Comparison of ENCODE assay signal across 8 cellular contexts in the genomic region with DNA sequence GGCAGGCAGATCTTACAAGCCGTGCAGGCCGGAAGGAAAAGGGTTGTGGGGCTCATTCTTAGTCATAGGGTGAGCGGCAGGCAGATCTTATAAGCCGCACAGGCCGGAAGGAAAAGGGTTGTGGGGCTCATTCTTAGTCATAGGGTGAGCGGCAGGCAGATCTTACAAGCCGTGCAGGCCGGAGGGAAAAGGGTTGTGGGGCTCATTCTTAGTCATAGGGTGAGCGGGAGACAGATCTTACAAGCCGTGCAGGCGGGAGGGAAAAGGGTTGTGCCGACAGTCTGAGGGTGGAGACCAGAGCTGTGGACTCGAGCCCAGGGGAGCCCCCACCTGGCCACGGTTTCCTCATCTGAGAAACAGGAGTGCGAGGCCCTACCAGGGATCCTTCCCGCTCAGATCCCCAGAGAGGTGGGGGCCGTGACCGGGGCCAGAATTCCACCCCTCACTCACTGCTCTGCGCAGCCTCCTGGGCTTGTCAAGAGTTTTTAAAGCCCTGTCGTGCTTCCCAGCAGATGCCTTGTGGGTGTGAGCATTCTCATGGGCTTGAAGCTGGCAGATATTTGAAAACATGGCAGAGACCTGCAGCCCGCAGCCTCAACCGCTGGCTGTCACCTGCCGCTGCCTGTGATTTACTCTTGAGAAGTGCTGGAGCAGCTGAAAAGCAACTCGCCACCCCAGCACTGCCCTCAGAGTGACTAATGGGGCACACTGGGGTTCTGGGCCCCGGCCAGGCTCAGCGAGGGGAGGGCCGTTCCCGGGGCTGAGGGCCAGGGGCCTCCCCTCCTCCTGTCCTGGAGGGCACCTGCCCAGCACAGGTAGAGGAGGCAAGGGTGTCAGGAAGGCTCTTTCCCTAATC. TPM values are rescaled to one million over a fixed set of nuclear protein-coding genes. Genes with fewer than 3 reads are reported as not detected.
DNase-seq lines count a peak whose midpoint lies in the region; ATAC-seq and TF ChIP-seq lines count a peak whose summit lies in the region.

No MANE protein-coding gene starts in this region.

- H3K9me3 Mint-ChIP-seq in CD4-positive, CD25-positive, alpha-beta regulatory T cell, result no peaks in the 10 kb centered on the region
- H3K9me3 Mint-ChIP-seq in activated CD4-positive, alpha-beta T cell treated with anti-CD3 and anti-CD28 coated beads for 36 hours (ENCODE audit: low read depth), result no peaks in the 10 kb centered on the region
- no peaks in the 10 kb centered on the region for H3K9me3 Mint-ChIP-seq in dendritic cell treated with granulocyte-macrophage colony-stimulating factor and Interleukin-4, amounts not matched to agents 40 ng/mL and 50 ng/mL, for 4 days

- peak overlapping the region; percentile 75 for H3K4me3 ChIP-seq in CD4-positive, CD25-positive, alpha-beta regulatory T cell (ENCODE audit: low read depth, low read length)
- peak overlapping the region; percentile 31 to 32 for H3K4me3 ChIP-seq in neutrophil (ENCODE audit: low read depth in 1 of 2, low read length in 1 of 2)
- peak overlapping the region in 2 of 4 donors; percentile 15 to 26 for H3K4me3 ChIP-seq in upper lobe of left lung

- CTCF ChIA-PET in activated CD4-positive, alpha-beta T cell treated with anti-CD3 and anti-CD28 coated beads for 36 hours (lab: Charles Lee), result interaction anchor here (1.0 to 1.9 kb wide), 2 partner anchors 37 to 51 kb away, joined by 4 to 8 read pairs; no protein-coding TSS in a partner anchor

- no peaks in the 10 kb centered on the region for H3K27me3 Mint-ChIP-seq in CD4-positive, CD25-positive, alpha-beta regulatory T cell
- H3K27me3 Mint-ChIP-seq in activated CD4-positive, alpha-beta T cell treated with anti-CD3 and anti-CD28 coated beads for 36 hours, result peaks cover 3% of the 10 kb centered on the region
- H3K27me3 Mint-ChIP-seq in dendritic cell treated with granulocyte-macrophage colony-stimulating factor and Interleukin-4, amounts not matched to agents 40 ng/mL and 50 ng/mL, for 4 days, result peaks cover 24% of the 10 kb centered on the region

- ATAC-seq in CD4-positive, CD25-positive, alpha-beta regulatory T cell (ENCODE audit: low read depth in 2 of 2), result peak; percentile 79 to 81
- ATAC-seq in GM21529 (IDR thresholded peaks at IDR 0.05; ENCODE audit: unreplicated experiment) (peak; percentile 80), upper lobe of left lung (ENCODE audit: low FRiP score in 2 of 2) (peak in 1 of 2 donors; percentile 61)
- peak; percentile 86 for ATAC-seq in activated CD4-positive, alpha-beta T cell treated with anti-CD3 and anti-CD28 coated beads for 36 hours

- TF ChIP-seq POLR2A in upper lobe of left lung (IDR thresholded peaks at IDR 0.05), result peak in 1 of 4 donors; percentile 22

- H3K36me3 ChIP-seq in CD4-positive, CD25-positive, alpha-beta regulatory T cell (ENCODE audit: control insufficient read depth, insufficient read depth, low read length), result no peaks in the 10 kb centered on the region
- H3K36me3 ChIP-seq in neutrophil (no peaks in the 10 kb centered on the region), upper lobe of left lung (no peaks in the 10 kb centered on the region)

- H3K27ac Mint-ChIP-seq in CD4-positive, CD25-positive, alpha-beta regulatory T cell, result peak overlapping the region; percentile 89 to 100 (median 96)
- peak overlapping the region; percentile 89 for H3K27ac Mint-ChIP-seq in activated CD4-positive, alpha-beta T cell treated with anti-CD3 and anti-CD28 coated beads for 36 hours
- H3K27ac Mint-ChIP-seq in dendritic cell treated with granulocyte-macrophage colony-stimulating factor and Interleukin-4, amounts not matched to agents 40 ng/mL and 50 ng/mL, for 4 days, result peak overlapping the region; percentile 79

- H3K4me3 Mint-ChIP-seq in CD4-positive, CD25-positive, alpha-beta regulatory T cell, result peak overlapping the region; percentile 76 to 88 (median 83)
- H3K4me3 Mint-ChIP-seq in activated CD4-positive, alpha-beta T cell treated with anti-CD3 and anti-CD28 coated beads for 36 hours, result peak overlapping the region; percentile 58
- peak overlapping the region; percentile 35 for H3K4me3 Mint-ChIP-seq in dendritic cell treated with granulocyte-macrophage colony-stimulating factor and Interleukin-4, amounts not matched to agents 40 ng/mL and 50 ng/mL, for 4 days

- H3K27me3 ChIP-seq in CD4-positive, CD25-positive, alpha-beta regulatory T cell (ENCODE audit: control insufficient read depth, insufficient read depth, low read length), result no peaks in the 10 kb centered on the region
- H3K27me3 ChIP-seq in neutrophil (no peaks in the 10 kb centered on the region), upper lobe of left lung (peaks cover 0 to 4% (median 0%) of the 10 kb centered on the region in 4 donors)

- TF ChIP-seq CTCF in neutrophil (IDR thresholded peaks at IDR 0.05), result no peak
- no peak for TF ChIP-seq CTCF in upper lobe of left lung (IDR thresholded peaks at IDR 0.05)

- no peaks in the 10 kb centered on the region for H3K9me3 ChIP-seq in CD4-positive, CD25-positive, alpha-beta regulatory T cell (ENCODE audit: control insufficient read depth in 2 of 2, low read length in 2 of 2)
- no peaks in the 10 kb centered on the region for H3K9me3 ChIP-seq in neutrophil
- H3K9me3 ChIP-seq in upper lobe of left lung, result no peaks in the 10 kb centered on the region

- peak; percentile 71 to 97 (median 88) for DNase-seq in CD4-positive, CD25-positive, alpha-beta regulatory T cell
- DNase-seq in KG1 (lab: John Stamatoyannopoulos, UW) (peak; percentile 96), upper lobe of left lung (peak in 1 of 2 donors; percentile 48), C1 segment of cervical spinal cord (lab: John Stamatoyannopoulos, UW) (no peak)
- peak; percentile 90 for DNase-seq in activated CD4-positive, alpha-beta T cell treated with anti-CD3 and anti-CD28 coated beads for 36 hours

- peaks cover 11 to 61% (median 19%) of the 10 kb centered on the region in 4 donors for H3K4me1 Mint-ChIP-seq in CD4-positive, CD25-positive, alpha-beta regulatory T cell
- H3K4me1 Mint-ChIP-seq in activated CD4-positive, alpha-beta T cell treated with anti-CD3 and anti-CD28 coated beads for 36 hours, result peaks cover 52% of the 10 kb centered on the region
- peaks cover 28% of the 10 kb centered on the region for H3K4me1 Mint-ChIP-seq in dendritic cell treated with granulocyte-macrophage colony-stimulating factor and Interleukin-4, amounts not matched to agents 40 ng/mL and 50 ng/mL, for 4 days (ENCODE audit: low read depth)

- peaks cover 5% of the 10 kb centered on the region for H3K36me3 Mint-ChIP-seq in CD4-positive, CD25-positive, alpha-beta regulatory T cell
- H3K36me3 Mint-ChIP-seq in activated CD4-positive, alpha-beta T cell treated with anti-CD3 and anti-CD28 coated beads for 36 hours (ENCODE audit: low read depth), result no peaks in the 10 kb centered on the region
- H3K36me3 Mint-ChIP-seq in dendritic cell treated with granulocyte-macrophage colony-stimulating factor and Interleukin-4, amounts not matched to agents 40 ng/mL and 50 ng/mL, for 4 days (ENCODE audit: low read depth), result no peaks in the 10 kb centered on the region

- POLR2A ChIA-PET in activated CD4-positive, alpha-beta T cell treated with anti-CD3 and anti-CD28 coated beads for 36 hours (lab: Charles Lee), result interaction anchor here (0.7 to 0.9 kb wide), 2 partner anchors 24 to 37 kb away, joined by 3 read pairs; no protein-coding TSS in a partner anchor

- WGBS in upper lobe of left lung, 2 donors, result 42 to 56% methylated on average over 18 to 23 of the region's 28 CpGs

- TF ChIP-seq EP300 in upper lobe of left lung (IDR thresholded peaks at IDR 0.05), result no peak

- intact Hi-C loops in activated CD4-positive, alpha-beta T cell treated with anti-CD3 and anti-CD28 coated beads for 36 hours (cut with DNase I, micrococcal nuclease), result loop anchor here (1.0 to 5.0 kb wide), 11 partner anchors 19 to 438 kb away; a partner anchor contains a TSS
- intact Hi-C loops in dendritic cell treated with granulocyte-macrophage colony-stimulating factor and Interleukin-4, amounts not matched to agents 40 ng/mL and 50 ng/mL, for 4 days (cut with micrococcal nuclease), result no loop called here

- H3K4me1 ChIP-seq in CD4-positive, CD25-positive, alpha-beta regulatory T cell (ENCODE audit: control insufficient read depth, insufficient read depth, low read length, poor library complexity, severe bottlenecking), result peaks cover 51% of the 10 kb centered on the region
- H3K4me1 ChIP-seq in neutrophil (ENCODE audit: control insufficient read depth in 1 of 2, insufficient read depth in 1 of 2, low read depth in 1 of 2, low read length in 1 of 2), result peaks cover 29 to 33% of the 10 kb centered on the region in 2 experiments
- H3K4me1 ChIP-seq in upper lobe of left lung, result peaks cover 10 to 28% (median 20%) of the 10 kb centered on the region in 4 donors

- peak overlapping the region; percentile 87 for H3K27ac ChIP-seq in CD4-positive, CD25-positive, alpha-beta regulatory T cell (ENCODE audit: insufficient read depth, low read length, poor library complexity, severe bottlenecking)
- H3K27ac ChIP-seq in neutrophil, result peak overlapping the region; percentile 80
- H3K27ac ChIP-seq in upper lobe of left lung, result peak overlapping the region; percentile 72 to 88 (median 77)

RNA-seq across cellular contexts. Expression of a gene that starts 31.9 kb away (rescaled TPM):
- 0.37 TPM for total RNA-seq in CD4-positive, CD25-positive, alpha-beta regulatory T cell
- polyA plus RNA-seq in CD4-positive, CD25-positive, alpha-beta regulatory T cell, result under 1 TPM in 1 of 4 donors, not detected in 3; 0.11 TPM
- under 1 TPM; 0.07 to 0.14 TPM for total RNA-seq in activated CD4-positive, alpha-beta T cell treated with anti-CD3 and anti-CD28 coated beads for 36 hours
- total RNA-seq in upper lobe of left lung, result 1 to 10 TPM in 1 of 6 donors, under 1 TPM in 4, not detected in 1; 0.20 to 1.4 (median 0.26) TPM

RNA-seq across cellular contexts. Expression of a gene that starts 55.8 kb away (rescaled TPM):
- 7.0 TPM for total RNA-seq in CD4-positive, CD25-positive, alpha-beta regulatory T cell
- 10 to 100 TPM in 2 of 4 donors, 1 to 10 TPM in 2; 7.9 to 11.5 (median 10.0) TPM for polyA plus RNA-seq in CD4-positive, CD25-positive, alpha-beta regulatory T cell
- 10 to 100 TPM; 14.5 to 15.0 TPM for total RNA-seq in activated CD4-positive, alpha-beta T cell treated with anti-CD3 and anti-CD28 coated beads for 36 hours
- 10 to 100 TPM in 2 of 6 donors, 1 to 10 TPM in 4; 6.4 to 22.0 (median 8.5) TPM for total RNA-seq in upper lobe of left lung

Comparison
In these comparisons a context has a peak if more than half of its experiments do, and no peak if none do; other contexts are left out.
1. DNase-seq: peak in CD4-positive, CD25-positive, alpha-beta regulatory T cell (3 of 3), KG1 (single experiment) and activated CD4-positive, alpha-beta T cell treated with anti-CD3 and anti-CD28 coated beads for 36 hours (single experiment); none in C1 segment of cervical spinal cord (0 of 14).
2. Peak in every context shown above with its lines, with median percentiles within 50 percentile points of each other: H3K27ac ChIP-seq, H3K27ac Mint-ChIP-seq and H3K4me3 Mint-ChIP-seq.